In genomic region chr15:88256261-88257230, GRCh38 we compare ENCODE assay signal across 8 cellular contexts. TPM values are rescaled to one million over a fixed set of nuclear protein-coding genes. Genes with fewer than 3 reads are reported as not detected.
DNase-seq lines count a peak whose midpoint lies in the region; ATAC-seq and TF ChIP-seq lines count a peak whose summit lies in the region.

Gene NTRK3, minus strand, starts transcription at chr15:88256739. Its CDS starts 586 bp downstream, at chr15:88256153.

- H3K4me1 ChIP-seq in GM23338 (ENCODE audit: insufficient read depth), result peaks cover 10% of the 10 kb centered on the region; the same call in 1 of the 2 replicates
- H3K4me1 ChIP-seq in Peyer's patch, result peaks cover 0 to 20% (median 0%) of the 10 kb centered on the region in 4 donors
- H3K4me1 ChIP-seq in endodermal cell (ENCODE audit: control insufficient read depth, insufficient read depth, low read length), result peaks cover 3% of the 10 kb centered on the region

- no peaks in the 10 kb centered on the region; the same call in 1 of the 2 replicates for H4K20me1 ChIP-seq in GM23338 (replicated peaks; ENCODE audit: insufficient read depth)

- TF ChIP-seq CTCF in GM23338 (conservative IDR thresholded peaks at IDR 0.05; ENCODE audit: low read depth in 2 of 2), result no peak
- no peak for TF ChIP-seq CTCF in Peyer's patch (IDR thresholded peaks at IDR 0.05)
- TF ChIP-seq CTCF in endodermal cell (conservative IDR thresholded peaks at IDR 0.05), result no peak
- no peak for TF ChIP-seq CTCF in nephron progenitor cell (IDR thresholded peaks at IDR 0.05)

- H3K4me3 ChIP-seq in GM23338, result peak within 1 kb of the TSS; percentile 98
- H3K4me3 ChIP-seq in Peyer's patch, result peak within 1 kb of the TSS in 3 of 4 donors; percentile 20 to 43 (median 21)
- H3K4me3 ChIP-seq in endodermal cell (ENCODE audit: low read length), result peak within 1 kb of the TSS; percentile 83

- TF ChIP-seq POLR2A in Peyer's patch (IDR thresholded peaks at IDR 0.05), result no peak

- H3K9ac ChIP-seq in endodermal cell (ENCODE audit: extremely low read depth, low read length, poor library complexity, severe bottlenecking), result no peak within 1 kb of the TSS

- peak within 1 kb of the TSS; percentile 99 for H3K4me2 ChIP-seq in GM23338

- H3K4me3 Mint-ChIP-seq in GM23338, result peak within 1 kb of the TSS; percentile 100
- peak within 1 kb of the TSS; percentile 71 for H3K4me3 Mint-ChIP-seq in endodermal cell
- peak within 1 kb of the TSS; percentile 92 for H3K4me3 Mint-ChIP-seq in nephron progenitor cell

- H3K36me3 Mint-ChIP-seq in GM23338 (ENCODE audit: low read depth) (peaks cover 3% of the 10 kb centered on the region; the same call in 1 of the 3 replicates), endodermal cell (ENCODE audit: low read depth) (no peaks in the 10 kb centered on the region), nephron progenitor cell (ENCODE audit: low read depth) (no peaks in the 10 kb centered on the region)

- peak within 1 kb of the TSS; percentile 99 for H2AFZ ChIP-seq in GM23338

- H3K9me2 ChIP-seq in GM23338 (ENCODE audit: insufficient read depth), result peaks cover 6% of the 10 kb centered on the region; the same call in 1 of the 2 replicates

- H3K79me2 ChIP-seq in GM23338 (replicated peaks; ENCODE audit: insufficient read depth), result no peaks in the 10 kb centered on the region

- H3K27me3 Mint-ChIP-seq in GM23338 (ENCODE audit: insufficient read depth, low read depth, poor library complexity), result peaks cover 42% of the 10 kb centered on the region
- peaks cover 95% of the 10 kb centered on the region for H3K27me3 Mint-ChIP-seq in endodermal cell (ENCODE audit: insufficient read depth)
- peaks cover 92% of the 10 kb centered on the region for H3K27me3 Mint-ChIP-seq in nephron progenitor cell (ENCODE audit: low read depth, poor library complexity)

- WGBS in endodermal cell (ENCODE audit: insufficient coverage in 1 of 2, insufficient read length in 1 of 2), 2 experiments, result 0 to 7% methylated on average over 3 to 79 of the region's 95 CpGs

- H3K9me3 Mint-ChIP-seq in GM23338 (no peaks in the 10 kb centered on the region; the same call in 2 of the 3 replicates), endodermal cell (no peaks in the 10 kb centered on the region), nephron progenitor cell (no peaks in the 10 kb centered on the region)

- peaks cover 16% of the 10 kb centered on the region; the same call in 2 of the 3 replicates for H3K4me1 Mint-ChIP-seq in GM23338
- peaks cover 16% of the 10 kb centered on the region for H3K4me1 Mint-ChIP-seq in endodermal cell
- H3K4me1 Mint-ChIP-seq in nephron progenitor cell, result peaks cover 45% of the 10 kb centered on the region

- H3K27me3 ChIP-seq in GM23338 (ENCODE audit: insufficient read depth), result peaks cover 50% of the 10 kb centered on the region
- peaks cover 0 to 24% of the 10 kb centered on the region in 2 donors for H3K27me3 ChIP-seq in Peyer's patch
- H3K27me3 ChIP-seq in endodermal cell (ENCODE audit: control insufficient read depth, insufficient read depth, low read length, poor library complexity, severe bottlenecking), result peaks cover 96% of the 10 kb centered on the region

- ATAC-seq in GM23338, result peak; percentile 9
- no peak for ATAC-seq in HG03439 (IDR thresholded peaks at IDR 0.05; ENCODE audit: unreplicated experiment)
- no peak for ATAC-seq in GM21529 (IDR thresholded peaks at IDR 0.05; ENCODE audit: unreplicated experiment)

- H3F3A ChIP-seq in GM23338 (replicated peaks; ENCODE audit: low read depth), result no peaks in the 10 kb centered on the region

- H3K9me3 ChIP-seq in Peyer's patch (no peaks in the 10 kb centered on the region), endodermal cell (ENCODE audit: control insufficient read depth, low read length) (no peaks in the 10 kb centered on the region)

- no peak within 1 kb of the TSS for H3K27ac ChIP-seq in GM23338 (ENCODE audit: low read depth)
- H3K27ac ChIP-seq in Peyer's patch, result no peak within 1 kb of the TSS
- H3K27ac ChIP-seq in endodermal cell (ENCODE audit: low read depth, low read length), result no peak within 1 kb of the TSS

- DNase-seq in GM23338 (ENCODE audit: low spot score), result peak; percentile 78
- no peak for DNase-seq in Peyer's patch
- peak; percentile 81 for DNase-seq in endodermal cell
- peak; percentile 56 for DNase-seq in nephron progenitor cell
- DNase-seq in HuH-7.5 (ENCODE audit: low spot score), result no peak
- no peak for DNase-seq in superior temporal gyrus (ENCODE audit: extremely low spot score)

- H3K27ac Mint-ChIP-seq in GM23338, result peak within 1 kb of the TSS; percentile 88; the same call in 1 of the 2 replicates
- no peak within 1 kb of the TSS for H3K27ac Mint-ChIP-seq in endodermal cell
- peak within 1 kb of the TSS; percentile 68 for H3K27ac Mint-ChIP-seq in nephron progenitor cell

- no peaks in the 10 kb centered on the region for H3K36me3 ChIP-seq in GM23338 (ENCODE audit: insufficient read depth)
- no peaks in the 10 kb centered on the region for H3K36me3 ChIP-seq in Peyer's patch
- H3K36me3 ChIP-seq in endodermal cell (ENCODE audit: control insufficient read depth, insufficient read depth, low read length), result no peaks in the 10 kb centered on the region

TF ChIP-seq in GM23338, 12 proteins besides CTCF, POLR2A, EP300 and RAD21:
- TF ChIP-seq, protein P1, sequence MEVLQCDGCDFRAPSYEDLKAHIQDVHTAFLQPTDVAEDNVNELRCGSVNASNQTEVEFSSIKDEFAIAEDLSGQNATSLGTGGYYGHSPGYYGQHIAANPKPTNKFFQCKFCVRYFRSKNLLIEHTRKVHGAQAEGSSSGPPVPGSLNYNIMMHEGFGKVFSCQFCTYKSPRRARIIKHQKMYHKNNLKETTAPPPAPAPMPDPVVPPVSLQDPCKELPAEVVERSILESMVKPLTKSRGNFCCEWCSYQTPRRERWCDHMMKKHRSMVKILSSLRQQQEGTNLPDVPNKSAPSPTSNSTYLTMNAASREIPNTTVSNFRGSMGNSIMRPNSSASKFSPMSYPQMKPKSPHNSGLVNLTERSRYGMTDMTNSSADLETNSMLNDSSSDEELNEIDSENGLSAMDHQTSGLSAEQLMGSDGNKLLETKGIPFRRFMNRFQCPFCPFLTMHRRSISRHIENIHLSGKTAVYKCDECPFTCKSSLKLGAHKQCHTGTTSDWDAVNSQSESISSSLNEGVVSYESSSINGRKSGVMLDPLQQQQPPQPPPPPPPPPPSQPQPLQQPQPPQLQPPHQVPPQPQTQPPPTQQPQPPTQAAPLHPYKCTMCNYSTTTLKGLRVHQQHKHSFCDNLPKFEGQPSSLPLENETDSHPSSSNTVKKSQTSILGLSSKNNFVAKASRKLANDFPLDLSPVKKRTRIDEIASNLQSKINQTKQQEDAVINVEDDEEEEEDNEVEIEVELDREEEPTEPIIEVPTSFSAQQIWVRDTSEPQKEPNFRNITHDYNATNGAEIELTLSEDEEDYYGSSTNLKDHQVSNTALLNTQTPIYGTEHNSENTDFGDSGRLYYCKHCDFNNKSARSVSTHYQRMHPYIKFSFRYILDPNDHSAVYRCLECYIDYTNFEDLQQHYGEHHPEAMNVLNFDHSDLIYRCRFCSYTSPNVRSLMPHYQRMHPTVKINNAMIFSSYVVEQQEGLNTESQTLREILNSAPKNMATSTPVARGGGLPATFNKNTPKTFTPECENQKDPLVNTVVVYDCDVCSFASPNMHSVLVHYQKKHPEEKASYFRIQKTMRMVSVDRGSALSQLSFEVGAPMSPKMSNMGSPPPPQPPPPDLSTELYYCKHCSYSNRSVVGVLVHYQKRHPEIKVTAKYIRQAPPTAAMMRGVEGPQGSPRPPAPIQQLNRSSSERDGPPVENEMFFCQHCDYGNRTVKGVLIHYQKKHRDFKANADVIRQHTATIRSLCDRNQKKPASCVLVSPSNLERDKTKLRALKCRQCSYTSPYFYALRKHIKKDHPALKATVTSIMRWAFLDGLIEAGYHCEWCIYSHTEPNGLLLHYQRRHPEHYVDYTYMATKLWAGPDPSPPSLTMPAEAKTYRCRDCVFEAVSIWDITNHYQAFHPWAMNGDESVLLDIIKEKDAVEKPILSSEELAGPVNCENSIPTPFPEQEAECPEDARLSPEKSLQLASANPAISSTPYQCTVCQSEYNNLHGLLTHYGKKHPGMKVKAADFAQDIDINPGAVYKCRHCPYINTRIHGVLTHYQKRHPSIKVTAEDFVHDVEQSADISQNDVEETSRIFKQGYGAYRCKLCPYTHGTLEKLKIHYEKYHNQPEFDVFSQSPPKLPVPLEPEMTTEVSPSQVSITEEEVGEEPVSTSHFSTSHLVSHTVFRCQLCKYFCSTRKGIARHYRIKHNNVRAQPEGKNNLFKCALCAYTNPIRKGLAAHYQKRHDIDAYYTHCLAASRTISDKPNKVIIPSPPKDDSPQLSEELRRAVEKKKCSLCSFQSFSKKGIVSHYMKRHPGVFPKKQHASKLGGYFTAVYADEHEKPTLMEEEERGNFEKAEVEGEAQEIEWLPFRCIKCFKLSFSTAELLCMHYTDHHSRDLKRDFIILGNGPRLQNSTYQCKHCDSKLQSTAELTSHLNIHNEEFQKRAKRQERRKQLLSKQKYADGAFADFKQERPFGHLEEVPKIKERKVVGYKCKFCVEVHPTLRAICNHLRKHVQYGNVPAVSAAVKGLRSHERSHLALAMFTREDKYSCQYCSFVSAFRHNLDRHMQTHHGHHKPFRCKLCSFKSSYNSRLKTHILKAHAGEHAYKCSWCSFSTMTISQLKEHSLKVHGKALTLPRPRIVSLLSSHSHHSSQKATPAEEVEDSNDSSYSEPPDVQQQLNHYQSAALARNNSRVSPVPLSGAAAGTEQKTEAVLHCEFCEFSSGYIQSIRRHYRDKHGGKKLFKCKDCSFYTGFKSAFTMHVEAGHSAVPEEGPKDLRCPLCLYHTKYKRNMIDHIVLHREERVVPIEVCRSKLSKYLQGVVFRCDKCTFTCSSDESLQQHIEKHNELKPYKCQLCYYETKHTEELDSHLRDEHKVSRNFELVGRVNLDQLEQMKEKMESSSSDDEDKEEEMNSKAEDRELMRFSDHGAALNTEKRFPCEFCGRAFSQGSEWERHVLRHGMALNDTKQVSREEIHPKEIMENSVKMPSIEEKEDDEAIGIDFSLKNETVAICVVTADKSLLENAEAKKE (CRISPR knock-in tag; IDR thresholded peaks at IDR 0.05), result no peak
- peak; percentile 57 for TF ChIP-seq EZH2 (IDR thresholded peaks at IDR 0.05; ENCODE audit: low read depth, unreplicated experiment)

RNA-seq across cellular contexts. Expression of gene NTRK3, which starts in this region (rescaled TPM):
- 3.1 and 5.4 TPM in 2 replicates for total RNA-seq in GM23338 (2014; rRNA removed; shearing (Covaris generic))
- polyA plus RNA-seq in GM23338 (2016; fragmentation: Nextera tagmentation; extraction: Ambion mirVana), result 4.0 and 5.3 TPM in 2 replicates
- 1 to 10 TPM in 3 of 4 donors, under 1 TPM in 1; 0.35 to 5.8 (median 3.0) TPM for total RNA-seq in Peyer's patch
- under 1 TPM; 0.11 to 0.86 TPM for total RNA-seq in endodermal cell
- polyA plus RNA-seq in endodermal cell (2013, experiment 1 of 2), result 8.6 TPM
- polyA plus RNA-seq in endodermal cell (2013, experiment 2 of 2), result 8.7 TPM

Comparison
In these comparisons a context has a peak if more than half of its experiments do, and no peak if none do; other contexts are left out.
1. DNase-seq: peak in GM23338 (single experiment), endodermal cell (single experiment) and nephron progenitor cell (single experiment); none in Peyer's patch (0 of 3), HuH-7.5 (single experiment) and superior temporal gyrus (single experiment).
2. H3K4me3 ChIP-seq: peak in every context shown above with its lines; median percentile 98 in GM23338; 83 in endodermal cell; 21 in Peyer's patch.
3. Peak in every context shown above with its lines, with median percentiles within 50 percentile points of each other: H3K4me3 Mint-ChIP-seq.